13 cellular contexts compared by ENCODE assay signal in the genomic region with DNA sequence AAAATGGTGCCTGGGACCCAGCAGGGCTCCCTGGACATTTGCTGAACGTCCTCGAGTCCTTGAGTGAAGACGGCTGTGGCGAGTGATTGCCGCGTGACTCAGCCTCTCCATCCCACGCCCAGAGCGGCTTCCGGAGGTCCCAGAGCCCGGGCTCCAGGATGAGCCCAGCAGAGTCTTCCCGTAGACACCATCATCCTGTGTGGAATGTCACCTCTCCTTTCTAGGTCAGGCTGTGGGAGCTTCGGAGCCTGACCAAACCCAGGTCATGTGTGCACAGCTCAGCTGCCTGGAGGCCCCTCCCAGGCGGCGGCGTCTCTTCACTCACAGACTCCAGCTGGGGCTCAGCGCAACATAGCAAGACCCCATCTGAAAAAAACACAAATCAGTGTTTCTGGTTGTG. TPM values are rescaled to one million over a fixed set of nuclear protein-coding genes. Genes with fewer than 3 reads are reported as not detected.
DNase-seq lines count a peak whose midpoint lies in the region; ATAC-seq, FAIRE-seq and TF ChIP-seq lines count a peak whose summit lies in the region.
"Had no signal": no experiment of that assay in that cellular context is flagged by ENCODE, and none has a peak within 500 bp of the region (broad histone marks: within the 10 kb centered on the region; RNA-seq: fewer than 3 reads in every experiment).

No MANE protein-coding gene starts in this region.

- intact Hi-C loops in adrenal gland (cut with DNase I) (no loop called here), pancreas (cut with DNase I) (no loop called here), kidney (cut with DNase I) (no loop called here)

- H3K9me3 ChIP-seq in adrenal gland (replicated peaks in 1 of 3), result no peaks in the 10 kb centered on the region
- H3K9me3 ChIP-seq in gastroesophageal sphincter, result no peaks in the 10 kb centered on the region
- H3K9me3 ChIP-seq in pancreas, result no peaks in the 10 kb centered on the region
- H3K9me3 ChIP-seq in kidney (ENCODE audit: control insufficient read depth in 1 of 2, low read length in 2 of 2), result no peaks in the 10 kb centered on the region

- peak; percentile 78 for ATAC-seq in gastroesophageal sphincter
- peak in 3 of 4 donors; percentile 22 to 71 (median 32) for ATAC-seq in pancreas

- H3K4me3 ChIP-seq in adrenal gland (no peak overlapping the region), gastroesophageal sphincter (no peak overlapping the region), pancreas (no peak overlapping the region), kidney (ENCODE audit: low read length in 2 of 2) (no peak overlapping the region)

- TF ChIP-seq CTCF in adrenal gland (IDR thresholded peaks at IDR 0.05), result no peak
- no peak for TF ChIP-seq CTCF in gastroesophageal sphincter (IDR thresholded peaks at IDR 0.05)
- TF ChIP-seq CTCF in pancreas (IDR thresholded peaks at IDR 0.05), result no peak
- no peak for TF ChIP-seq CTCF in kidney (IDR thresholded peaks at IDR 0.05; ENCODE audit: borderline replicate concordance, extremely low read depth, insufficient read depth)

- DNase-seq in EH (ENCODE audit: low read depth) (peak; percentile 54), adrenal gland (peak in 6 of 7 donors; percentile 57 to 86 (median 73)), pancreas (peak in 2 of 6 donors; percentile 15 to 48), GF-D8 (lab: John Stamatoyannopoulos, UW) (no peak), kidney (no peak), NCI-H187 (lab: John Stamatoyannopoulos, UW) (no peak), iPS-NIHi7 (ENCODE audit: extremely low spot score) (no peak)
- DNase-seq: activated naive CD4-positive, alpha-beta T cell treated with anti-CD3 and anti-CD28 coated beads, Interleukin-2, amount 10 ng/mL, durations not matched to agents 7 days and 5 days; effector CD8-positive, alpha-beta T cell; OCI-M1; small intestine; T-helper 2 cell had no signal

- no peak for TF ChIP-seq EP300 in gastroesophageal sphincter (IDR thresholded peaks at IDR 0.05)

- 38 to 68% (median 51%) methylated on average over 13 to 16 of the region's 16 CpGs for WGBS in adrenal gland, 4 donors
- WGBS in gastroesophageal sphincter (ENCODE audit: low coverage in 1 of 2), 2 donors, result 54% methylated on average over 2 of the region's 16 CpGs; no CpG with 5 or more reads in 1 of the 2 donors
- 87 to 88% methylated on average over 16 of the region's 16 CpGs for WGBS in pancreas, 2 donors

- H3K36me3 ChIP-seq in adrenal gland (replicated peaks in 1 of 2) (no peaks in the 10 kb centered on the region), gastroesophageal sphincter (no peaks in the 10 kb centered on the region), pancreas (no peaks in the 10 kb centered on the region), kidney (ENCODE audit: control insufficient read depth in 1 of 2, insufficient read depth in 2 of 2, low read length in 2 of 2) (no peaks in the 10 kb centered on the region)

- H3K4me1 ChIP-seq in adrenal gland (replicated peaks in 1 of 2), result peaks cover 0 to 10% of the 10 kb centered on the region in 2 donors
- no peaks in the 10 kb centered on the region for H3K4me1 ChIP-seq in gastroesophageal sphincter
- H3K4me1 ChIP-seq in pancreas, result no peaks in the 10 kb centered on the region
- H3K4me1 ChIP-seq in kidney (ENCODE audit: control insufficient read depth in 1 of 2, insufficient read depth in 1 of 2, low read depth in 1 of 2, low read length in 2 of 2), result peaks cover 4 to 20% of the 10 kb centered on the region in 2 donors

- H3K27me3 ChIP-seq in adrenal gland (no peaks in the 10 kb centered on the region), gastroesophageal sphincter (peaks cover 78% of the 10 kb centered on the region), pancreas (no peaks in the 10 kb centered on the region)

- FAIRE-seq in pancreas (lab: Jason Lieb, UNC) (no peak), kidney (lab: Jason Lieb, UNC) (no peak)
- FAIRE-seq: small intestine had no signal

- peak overlapping the region in 2 of 5 donors; percentile 60 to 64 for H3K27ac ChIP-seq in adrenal gland
- H3K27ac ChIP-seq in gastroesophageal sphincter, result no peak overlapping the region
- H3K27ac ChIP-seq in pancreas, result no peak overlapping the region
- H3K27ac ChIP-seq in kidney (ENCODE audit: low read depth in 2 of 2, low read length in 2 of 2), result no peak overlapping the region

- TF ChIP-seq POLR2A in adrenal gland (IDR thresholded peaks at IDR 0.05) (no peak), gastroesophageal sphincter (IDR thresholded peaks at IDR 0.05) (no peak)

- H3K9ac ChIP-seq in kidney (ENCODE audit: low read length in 2 of 2), result no peak overlapping the region

RNA-seq across cellular contexts. Expression of a gene that starts 38.2 kb away (rescaled TPM):
- total RNA-seq in adrenal gland, result 10 to 100 TPM; 20.6 to 39.2 (median 25.4) TPM
- polyA plus RNA-seq in adrenal gland, result 10 to 100 TPM; 16.3 to 50.5 (median 34.5) TPM
- 1 to 10 TPM; 2.4 to 3.8 (median 2.9) TPM for total RNA-seq in gastroesophageal sphincter
- 10 to 100 TPM in 5 of 6 donors, 1 to 10 TPM in 1; 9.8 to 20.4 (median 15.7) TPM for total RNA-seq in pancreas
- 10 to 100 TPM; 26.5 to 27.4 TPM for polyA plus RNA-seq in pancreas
- 24.7 TPM for total RNA-seq in kidney
- 42.4 TPM for polyA plus RNA-seq in kidney (ENCODE audit: insufficient read depth, low read depth, low replicate concordance)

Comparison
In these comparisons a context has a peak if more than half of its experiments do, and no peak if none do; other contexts are left out.
1. DNase-seq: peak in EH (single experiment) and adrenal gland (6 of 7); none in GF-D8 (single experiment), kidney (single experiment), NCI-H187 (0 of 2) and iPS-NIHi7 (single experiment).